Comparison of ENCODE assay signal across 1 cellular context in genomic region chr2:54588244-54588899, GRCh38.
TF ChIP-seq lines count a peak whose summit lies in the region.

No MANE protein-coding gene starts in this region.

TF ChIP-seq in IMR-90, 13 proteins besides CTCF, POLR2A, EP300 and RAD21 (continued from another document):
- TF ChIP-seq ELK1 (IDR thresholded peaks at IDR 0.05; ENCODE audit: borderline replicate concordance, low read depth, low read length), result no peak
- TF ChIP-seq NFE2L2 (IDR thresholded peaks at IDR 0.05; ENCODE audit: low read depth, low read length), result no peak
- no peak for TF ChIP-seq FOS (IDR thresholded peaks at IDR 0.05; ENCODE audit: low read depth, low read length)
- TF ChIP-seq RCOR1 (IDR thresholded peaks at IDR 0.05; ENCODE audit: insufficient replicate concordance, low read length), result no peak
- no peak for TF ChIP-seq USF2 (IDR thresholded peaks at IDR 0.05; ENCODE audit: low read depth, low read length)
- TF ChIP-seq BHLHE40 (IDR thresholded peaks at IDR 0.05; ENCODE audit: low read depth, low read length), result no peak
TF ChIP-seq in IMR-90: peak in this region for 0.
